In the genomic region with DNA sequence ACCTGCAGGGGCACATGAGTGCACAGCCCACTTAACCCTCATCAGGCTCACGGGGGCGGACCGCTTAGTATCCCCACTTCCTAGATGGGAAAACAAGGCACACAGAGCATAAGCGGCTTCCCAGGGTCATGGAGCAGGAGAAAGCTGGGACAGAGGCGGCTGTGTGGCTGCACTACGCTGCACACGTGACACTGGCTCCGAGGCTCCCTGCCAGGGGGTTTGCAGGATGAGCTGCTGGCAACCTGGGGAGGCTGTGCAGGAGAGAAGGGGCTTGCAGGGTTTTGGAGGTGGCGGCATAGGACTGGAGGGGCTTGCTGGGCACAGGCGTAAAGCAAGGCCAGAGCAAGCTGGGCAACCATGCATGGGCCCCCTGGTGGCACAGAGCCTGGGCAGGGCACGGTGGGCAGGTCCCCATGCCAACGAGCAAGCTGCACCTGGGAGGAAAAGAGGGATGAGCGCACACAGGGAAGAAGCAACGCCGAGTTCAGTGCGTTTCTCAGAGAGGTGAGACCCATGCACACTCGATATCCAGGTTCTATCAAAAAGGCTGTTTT, we compare ENCODE assay signal across 21 cellular contexts.
"Had no signal": no experiment of that assay in that cellular context is flagged by ENCODE, and none has a peak within 500 bp of the region (broad histone marks: within the 10 kb centered on the region; RNA-seq: fewer than 3 reads in every experiment).

No MANE protein-coding gene starts in this region.

- H3K4me3 ChIP-seq: body of pancreas, left ventricle myocardium inferior, pancreas, tibial artery had no signal

- DNase-seq: activated B cell treated with CpG ODN at 0.5 μM for 24 hours; activated CD4-positive, alpha-beta T cell treated with anti-CD3 and anti-CD28 coated beads for 36 hours; activated CD4-positive, alpha-beta T cell treated with anti-CD3 and anti-CD28 coated beads, Interleukin-2, amount 50 U/mL, for 4 hours; activated CD8-positive, alpha-beta memory T cell treated with anti-CD3 and anti-CD28 coated beads, Interleukin-2, amount 50 U/mL, for 48 hours; activated naive CD4-positive, alpha-beta T cell treated with Interleukin-2 at 50 U/mL for 16 hours; activated T-cell treated with anti-CD3 and anti-CD28 coated beads, Interleukin-2, amount 50 U/mL, for 4 hours; body of pancreas; central memory CD4-positive, alpha-beta T cell; effector memory CD8-positive, alpha-beta T cell; foreskin melanocyte; glutamatergic neuron; kidney glomerular epithelial cell; left ventricle myocardium inferior; stimulated activated CD4-positive, alpha-beta T cell treated with anti-CD3 and anti-CD28 coated beads, Interleukin-4, amount 100 ng/mL, for 24 hours; stimulated activated naive CD8-positive, alpha-beta T cell treated with anti-CD3 and anti-CD28 coated beads, Interleukin-15, Interleukin-2, amounts not matched to agents 100 U/mL and 50 U/mL, for 24 hours; SW 1271; T-helper 17 cell; tibial artery had no signal

- H3K4me1 ChIP-seq: body of pancreas, pancreas, tibial artery had no signal

- H3K9me3 ChIP-seq: body of pancreas, left ventricle myocardium inferior, pancreas, tibial artery had no signal

- H3K27me3 ChIP-seq: body of pancreas, pancreas, tibial artery had no signal

- H3K27ac ChIP-seq: body of pancreas, left ventricle myocardium inferior, pancreas, tibial artery had no signal

- ATAC-seq: activated CD4-positive, alpha-beta T cell treated with anti-CD3 and anti-CD28 coated beads for 36 hours; activated T-cell treated with anti-CD3 and anti-CD28 coated beads, Interleukin-2, amount 50 U/mL, for 4 hours; body of pancreas; effector memory CD8-positive, alpha-beta T cell; esophagus mucosa; natural killer cell treated with Interleukin-12 subunit alpha and Interleukin-12 subunit beta and Interleukin-15 and Interleukin-18, amount 100 ng/mL, for 72 hours; pancreas; stimulated activated naive CD8-positive, alpha-beta T cell treated with anti-CD3 and anti-CD28 coated beads, Interleukin-15, Interleukin-2, amounts not matched to agents 100 U/mL and 50 U/mL, for 24 hours; T-helper 17 cell had no signal
